In genomic region chr4:121684016-121684415, GRCh38 we compare ENCODE assay signal across 20 cellular contexts. TPM values are rescaled to one million over a fixed set of nuclear protein-coding genes. Genes with fewer than 3 reads are reported as not detected.
DNase-seq lines count a peak whose midpoint lies in the region; ATAC-seq, FAIRE-seq and TF ChIP-seq lines count a peak whose summit lies in the region.
"Had no signal": no experiment of that assay in that cellular context is flagged by ENCODE, and none has a peak within 500 bp of the region (broad histone marks: within the 10 kb centered on the region; RNA-seq: fewer than 3 reads in every experiment).

No MANE protein-coding gene starts in this region.

- no peak overlapping the region for H3K4me3 ChIP-seq in GM23338
- H3K4me3 ChIP-seq in mesenchymal stem cell (ENCODE audit: insufficient read depth in 1 of 2, low read depth in 1 of 2, low read length in 2 of 2): no peak overlapping the region
- H3K4me3 ChIP-seq in psoas muscle: no peak overlapping the region
- H3K4me3 ChIP-seq: GM23248 had no signal

- TF ChIP-seq CTCF in GM23338 (conservative IDR thresholded peaks at IDR 0.05; ENCODE audit: low read depth in 2 of 2): no peak
- no peak for TF ChIP-seq CTCF in WTC11 (IDR thresholded peaks at IDR 0.05)
- TF ChIP-seq CTCF in psoas muscle (IDR thresholded peaks at IDR 0.05): no peak

- H3K4me1 Mint-ChIP-seq in GM23338: peaks cover 11% of the 10 kb centered on the region
- H3K4me1 Mint-ChIP-seq in WTC11: peaks cover 15% of the 10 kb centered on the region

- peaks cover 3% of the 10 kb centered on the region for H3K79me1 ChIP-seq in mesenchymal stem cell (replicated peaks; ENCODE audit: low read length, poor library complexity, severe bottlenecking)

- no peak overlapping the region for H3K27ac Mint-ChIP-seq in GM23338
- peak overlapping the region; percentile 69; the same call in 1 of the 2 replicates for H3K27ac Mint-ChIP-seq in WTC11
- H3K27ac Mint-ChIP-seq: CD4-positive, alpha-beta T cell had no signal

- no peak for DNase-seq in GM23338 (ENCODE audit: low spot score)
- DNase-seq in WTC11 (ENCODE audit: low spot score): no peak
- DNase-seq in mesenchymal stem cell: no peak
- DNase-seq in OCI-M2 (lab: John Stamatoyannopoulos, UW; ENCODE audit: unreplicated experiment): no peak
- no peak for DNase-seq in medulla oblongata (ENCODE audit: extremely low spot score)
- no peak for DNase-seq in psoas muscle
- DNase-seq: 8988T; AML-193; Caco-2; CD4-positive, alpha-beta T cell; GDM1; GM23248; HCEC 1CT had no signal

- H3K27ac ChIP-seq in GM23338 (ENCODE audit: low read depth) (peak overlapping the region; percentile 89), mesenchymal stem cell (ENCODE audit: low read length, poor library complexity, severe bottlenecking) (no peak overlapping the region), psoas muscle (no peak overlapping the region)
- H3K27ac ChIP-seq: C4-2B, GM23248 had no signal

- H3K14ac ChIP-seq in mesenchymal stem cell (ENCODE audit: low read length in 2 of 2): no peak overlapping the region

- CTCF ChIA-PET in WTC11 (lab: Charles Lee): no interaction called here

- intact Hi-C loops in psoas muscle (cut with DNase I): no loop called here

- ATAC-seq in GM23338: no peak
- ATAC-seq in WTC11: no peak
- ATAC-seq in psoas muscle: no peak
- ATAC-seq in HG03457 (IDR thresholded peaks at IDR 0.05; ENCODE audit: unreplicated experiment): no peak

- no peak overlapping the region for H2BK5ac ChIP-seq in mesenchymal stem cell (ENCODE audit: low read depth, low read length, poor library complexity, severe bottlenecking)

- no CpG with 5 or more reads among the region's 1 CpG for WGBS in mesenchymal stem cell
- WGBS in psoas muscle, 3 donors: 93 to 94% (median 94%) methylated on average over 1 of the region's 1 CpG

- H2AFZ ChIP-seq in GM23338 (no peak overlapping the region), mesenchymal stem cell (ENCODE audit: low read depth, low read length) (no peak overlapping the region)
- H2AFZ ChIP-seq: GM23248 had no signal

- H3F3A ChIP-seq in GM23338 (replicated peaks; ENCODE audit: low read depth): no peaks in the 10 kb centered on the region

- FAIRE-seq in A204.1 (lab: Jason Lieb, UNC): peak; percentile 53
- FAIRE-seq: D721Med, GM12892, GM18507, H54 had no signal

- no peaks in the 10 kb centered on the region for H3K27me3 Mint-ChIP-seq in GM23338 (ENCODE audit: insufficient read depth, low read depth, poor library complexity)
- no peaks in the 10 kb centered on the region for H3K27me3 Mint-ChIP-seq in WTC11 (ENCODE audit: low read depth)
- H3K27me3 Mint-ChIP-seq: CD4-positive, alpha-beta T cell had no signal

- H2AK5ac ChIP-seq in mesenchymal stem cell (ENCODE audit: low read length, severe bottlenecking): no peak overlapping the region

- no peaks in the 10 kb centered on the region for H3K9me3 Mint-ChIP-seq in GM23338
- no peaks in the 10 kb centered on the region for H3K9me3 Mint-ChIP-seq in WTC11
- H3K9me3 Mint-ChIP-seq: CD4-positive, alpha-beta T cell had no signal

- 0 out of 2 replicates have a peak, but pooled peaks cover 4% of the 10 kb centered on the region for H3K9me2 ChIP-seq in GM23338 (ENCODE audit: insufficient read depth)

- H3K4me3 Mint-ChIP-seq in GM23338: no peak overlapping the region
- H3K4me3 Mint-ChIP-seq in WTC11: no peak overlapping the region
- H3K4me3 Mint-ChIP-seq: CD4-positive, alpha-beta T cell had no signal

- POLR2A ChIA-PET in WTC11 (lab: Charles Lee): no interaction called here

- H4K91ac ChIP-seq in mesenchymal stem cell (ENCODE audit: low read length): no peak overlapping the region

- no peak overlapping the region for H3K18ac ChIP-seq in mesenchymal stem cell (ENCODE audit: low read depth in 1 of 2, low read length in 2 of 2)

- peak overlapping the region; percentile 33; the same call in 1 of the 2 replicates for H3K4me2 ChIP-seq in GM23338
- H3K4me2 ChIP-seq in mesenchymal stem cell (ENCODE audit: low read length, poor library complexity, severe bottlenecking): no peak overlapping the region

- H3K4me1 ChIP-seq in GM23338 (ENCODE audit: insufficient read depth): peaks cover 28% of the 10 kb centered on the region
- H3K4me1 ChIP-seq in mesenchymal stem cell (ENCODE audit: control insufficient read depth, insufficient read depth, low read depth, low read length): peaks cover 9% of the 10 kb centered on the region
- peaks cover 3% of the 10 kb centered on the region for H3K4me1 ChIP-seq in psoas muscle

- H2BK15ac ChIP-seq in mesenchymal stem cell (ENCODE audit: low read depth, poor library complexity, severe bottlenecking): no peak overlapping the region

- H3K27me3 ChIP-seq in GM23338 (ENCODE audit: insufficient read depth) (no peaks in the 10 kb centered on the region), mesenchymal stem cell (ENCODE audit: control insufficient read depth in 1 of 2, insufficient read depth in 1 of 2, low read length in 2 of 2) (no peaks in the 10 kb centered on the region), psoas muscle (ENCODE audit: insufficient read depth in 3 of 3, low read length in 2 of 3) (no peaks in the 10 kb centered on the region)

- no peaks in the 10 kb centered on the region for H3K9me3 ChIP-seq in mesenchymal stem cell (ENCODE audit: control insufficient read depth, low read length)
- no peaks in the 10 kb centered on the region for H3K9me3 ChIP-seq in psoas muscle
- H3K9me3 ChIP-seq: Caco-2 had no signal

- H3K23ac ChIP-seq in mesenchymal stem cell (ENCODE audit: low read length in 2 of 2): no peak overlapping the region

- no peak overlapping the region for H2BK12ac ChIP-seq in mesenchymal stem cell (ENCODE audit: low read length in 2 of 2)

- H3K36me3 ChIP-seq in GM23338 (ENCODE audit: insufficient read depth) (peaks cover 8% of the 10 kb centered on the region), mesenchymal stem cell (ENCODE audit: control insufficient read depth in 1 of 2, insufficient read depth in 2 of 2, low read depth in 1 of 2, low read length in 2 of 2) (peaks cover 13 to 93% of the 10 kb centered on the region in 2 experiments), psoas muscle (ENCODE audit: insufficient read depth in 1 of 2, low read depth in 1 of 2) (peaks cover 21 to 84% of the 10 kb centered on the region in 2 donors)

- no peak overlapping the region for H2BK120ac ChIP-seq in mesenchymal stem cell (ENCODE audit: low read depth, low read length)

- no peak overlapping the region for H3K4ac ChIP-seq in mesenchymal stem cell (ENCODE audit: low read depth in 1 of 2, low read length in 2 of 2)

- H4K8ac ChIP-seq in mesenchymal stem cell (ENCODE audit: low read length): no peak overlapping the region

- H3K79me2 ChIP-seq in GM23338 (replicated peaks; ENCODE audit: insufficient read depth): peaks cover 18% of the 10 kb centered on the region

- no peaks in the 10 kb centered on the region for H4K20me1 ChIP-seq in GM23338 (replicated peaks; ENCODE audit: insufficient read depth)

- peak overlapping the region; percentile 50 for H3K9ac ChIP-seq in mesenchymal stem cell (ENCODE audit: low read length)
- H3K9ac ChIP-seq: GM23248 had no signal

- H3K36me3 Mint-ChIP-seq in GM23338 (ENCODE audit: low read depth) (peaks cover 30% of the 10 kb centered on the region), WTC11 (peaks cover 39% of the 10 kb centered on the region)

TF ChIP-seq in GM23338, 12 proteins besides CTCF, POLR2A, EP300 and RAD21:
- TF ChIP-seq EZH2phosphoT487 (IDR thresholded peaks at IDR 0.05; ENCODE audit: unreplicated experiment): no peak

TF ChIP-seq in WTC11, 78 proteins besides CTCF, POLR2A, EP300 and RAD21:
- TF ChIP-seq ZNF317 (CRISPR knock-in tag; IDR thresholded peaks at IDR 0.05; ENCODE audit: borderline replicate concordance, low read depth) (no peak), HMGXB4 (CRISPR knock-in tag; IDR thresholded peaks at IDR 0.05) (no peak), HMGA2 (CRISPR knock-in tag; IDR thresholded peaks at IDR 0.05) (peak; percentile 88), STAT6 (CRISPR knock-in tag; conservative IDR thresholded peaks at IDR 0.05; ENCODE audit: low read depth) (no peak), ATF1 (CRISPR knock-in tag; IDR thresholded peaks at IDR 0.05) (no peak)

RNA-seq across cellular contexts. Expression of gene ANXA5, which starts 12.8 kb away (rescaled TPM):
- total RNA-seq in GM23338 (2014; rRNA removed; shearing (Covaris generic)): 120 and 129 TPM in 2 replicates
- 163 and 181 TPM in 2 replicates for polyA plus RNA-seq in GM23338 (2016; fragmentation: Nextera tagmentation; extraction: Ambion mirVana)
- total RNA-seq in WTC11 (2021): 169 to 186 TPM (median 176 TPM) in 3 replicates
- 578 TPM for polyA plus RNA-seq in mesenchymal stem cell (2013, experiment 1 of 2)
- polyA plus RNA-seq in mesenchymal stem cell (2013, experiment 2 of 2): 600 TPM
- 100 to 1,000 TPM in 1 of 4 donors, 10 to 100 TPM in 3; 59.1 to 149 (median 84.5) TPM for total RNA-seq in psoas muscle
- 100 to 1,000 TPM; 116 to 264 (median 194) TPM for polyA plus RNA-seq in psoas muscle
